ENCODE assay signal across 1 cellular context in the genomic region with DNA sequence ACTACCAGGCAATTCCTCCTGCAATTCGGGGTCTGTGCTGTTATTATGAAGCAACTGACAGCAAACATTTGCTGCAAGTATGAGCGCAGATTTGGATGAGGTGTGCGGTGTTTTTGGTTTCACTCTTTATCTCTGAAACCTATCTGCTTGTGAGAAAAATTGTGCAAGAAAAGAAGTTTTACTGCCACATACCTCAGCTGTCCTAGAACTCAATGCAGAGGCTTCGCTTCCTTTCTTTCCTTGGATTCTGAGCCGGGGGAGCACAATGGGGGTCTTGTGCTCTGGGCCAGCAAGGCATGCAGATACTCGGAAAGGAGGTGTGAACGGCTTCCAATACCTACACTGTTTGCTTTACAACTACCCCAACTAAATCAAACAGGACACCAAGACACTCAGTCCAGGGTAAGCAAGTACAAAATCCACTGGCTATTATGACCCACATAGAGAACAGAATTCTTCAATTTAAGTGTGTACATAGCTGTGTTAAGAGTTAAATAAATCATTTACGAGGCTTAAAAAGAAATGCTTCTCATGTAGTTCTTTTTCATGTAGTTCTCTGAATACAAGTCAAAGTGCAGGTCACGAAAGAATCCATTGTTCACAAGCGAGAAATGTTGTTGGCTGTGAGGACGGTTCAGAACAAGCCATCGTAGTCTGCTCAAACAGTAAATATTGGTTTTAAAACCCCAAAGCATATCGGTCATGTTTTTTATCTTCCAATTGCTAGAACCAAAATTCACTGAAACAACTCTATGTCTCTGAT.
A peak's percentile ranks its signal among the peaks of the same experiment; 100 is the strongest.
TF ChIP-seq lines count a peak whose summit lies in the region.

No MANE protein-coding gene starts in this region.

TF ChIP-seq in HepG2, 621 proteins besides CTCF, POLR2A, EP300 and RAD21 (continued from another document and continues in another):
- TF ChIP-seq ZNF124 (CRISPR knock-in tag; IDR thresholded peaks at IDR 0.05) (peak; percentile 57; the same call in 1 of the 2 replicates), DPF2 (CRISPR knock-in tag; IDR thresholded peaks at IDR 0.05; ENCODE audit: borderline replicate concordance, low read depth) (peak; percentile 72), ZBTB1 (CRISPR knock-in tag; IDR thresholded peaks at IDR 0.05; ENCODE audit: borderline replicate concordance) (no peak), ZNF652 (CRISPR knock-in tag; IDR thresholded peaks at IDR 0.05; ENCODE audit: borderline replicate concordance, low read depth) (peak; percentile 26; the same call in 1 of the 2 replicates), ZNF33B (CRISPR knock-in tag; IDR thresholded peaks at IDR 0.05) (no peak), SPEN (CRISPR knock-in tag; IDR thresholded peaks at IDR 0.05; ENCODE audit: low read depth) (no peak), HDAC1 (CRISPR knock-in tag; IDR thresholded peaks at IDR 0.05) (peak; percentile 64), ZNF703 (CRISPR knock-in tag; IDR thresholded peaks at IDR 0.05; ENCODE audit: borderline replicate concordance) (no peak), ARID2 (CRISPR knock-in tag; IDR thresholded peaks at IDR 0.05; ENCODE audit: borderline replicate concordance) (no peak; the same call in 1 of the 2 replicates), ZBTB7A (CRISPR knock-in tag; IDR thresholded peaks at IDR 0.05) (no peak), NFE2 (CRISPR knock-in tag; IDR thresholded peaks at IDR 0.05) (no peak), ZNF484 (CRISPR knock-in tag; IDR thresholded peaks at IDR 0.05; ENCODE audit: borderline replicate concordance, low read depth) (no peak), GATAD2A (CRISPR knock-in tag; IDR thresholded peaks at IDR 0.05) (peak; percentile 70), TBX3 (IDR thresholded peaks at IDR 0.05; ENCODE audit: borderline replicate concordance) (peak; percentile 95), MED1 (CRISPR knock-in tag; IDR thresholded peaks at IDR 0.05) (peak; percentile 82), ZNF12 (CRISPR knock-in tag; IDR thresholded peaks at IDR 0.05) (peak; percentile 64; the same call in 1 of the 2 replicates), ZNF720 (CRISPR knock-in tag; IDR thresholded peaks at IDR 0.05) (no peak), NR2F2 (IDR thresholded peaks at IDR 0.05; ENCODE audit: borderline replicate concordance, low read depth) (peak; percentile 66), ZNF841 (CRISPR knock-in tag; IDR thresholded peaks at IDR 0.05; ENCODE audit: borderline replicate concordance) (no peak), CCDC6 (CRISPR knock-in tag; IDR thresholded peaks at IDR 0.05) (peak; percentile 84), SAFB2 (CRISPR knock-in tag; IDR thresholded peaks at IDR 0.05; ENCODE audit: borderline replicate concordance, low read depth) (no peak), SOX6 (IDR thresholded peaks at IDR 0.05) (no peak), SOX6 (CRISPR knock-in tag; IDR thresholded peaks at IDR 0.05) (peak; percentile 92), SCMH1 (CRISPR knock-in tag; IDR thresholded peaks at IDR 0.05; ENCODE audit: borderline replicate concordance) (no peak), HOXA3 (CRISPR knock-in tag; IDR thresholded peaks at IDR 0.05) (peak; percentile 75; the same call in 1 of the 2 replicates), ATF7 (IDR thresholded peaks at IDR 0.05) (no peak), ATF7 (CRISPR knock-in tag; IDR thresholded peaks at IDR 0.05) (no peak), ZNF121 (CRISPR knock-in tag; IDR thresholded peaks at IDR 0.05) (peak; percentile 86), NR1H2 (CRISPR knock-in tag; IDR thresholded peaks at IDR 0.05; ENCODE audit: borderline replicate concordance, low read depth) (no peak), RARA (CRISPR knock-in tag; IDR thresholded peaks at IDR 0.05) (no peak; the same call in 1 of the 2 replicates), TBX2 (CRISPR knock-in tag; IDR thresholded peaks at IDR 0.05; ENCODE audit: borderline replicate concordance) (peak; percentile 99), NFRKB (IDR thresholded peaks at IDR 0.05) (peak; percentile 20; the same call in 1 of the 2 replicates), ZMYM4 (CRISPR knock-in tag; IDR thresholded peaks at IDR 0.05) (peak; percentile 44)
- TF ChIP-seq, protein P1, sequence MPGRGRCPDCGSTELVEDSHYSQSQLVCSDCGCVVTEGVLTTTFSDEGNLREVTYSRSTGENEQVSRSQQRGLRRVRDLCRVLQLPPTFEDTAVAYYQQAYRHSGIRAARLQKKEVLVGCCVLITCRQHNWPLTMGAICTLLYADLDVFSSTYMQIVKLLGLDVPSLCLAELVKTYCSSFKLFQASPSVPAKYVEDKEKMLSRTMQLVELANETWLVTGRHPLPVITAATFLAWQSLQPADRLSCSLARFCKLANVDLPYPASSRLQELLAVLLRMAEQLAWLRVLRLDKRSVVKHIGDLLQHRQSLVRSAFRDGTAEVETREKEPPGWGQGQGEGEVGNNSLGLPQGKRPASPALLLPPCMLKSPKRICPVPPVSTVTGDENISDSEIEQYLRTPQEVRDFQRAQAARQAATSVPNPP (CRISPR knock-in tag; IDR thresholded peaks at IDR 0.05), result 0 out of 2 replicates have a peak, but pooled peaks have one; percentile 8
- TF ChIP-seq, protein P2, sequence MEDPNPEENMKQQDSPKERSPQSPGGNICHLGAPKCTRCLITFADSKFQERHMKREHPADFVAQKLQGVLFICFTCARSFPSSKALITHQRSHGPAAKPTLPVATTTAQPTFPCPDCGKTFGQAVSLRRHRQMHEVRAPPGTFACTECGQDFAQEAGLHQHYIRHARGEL (CRISPR knock-in tag; IDR thresholded peaks at IDR 0.05), result no peak
- TF ChIP-seq, protein P3, sequence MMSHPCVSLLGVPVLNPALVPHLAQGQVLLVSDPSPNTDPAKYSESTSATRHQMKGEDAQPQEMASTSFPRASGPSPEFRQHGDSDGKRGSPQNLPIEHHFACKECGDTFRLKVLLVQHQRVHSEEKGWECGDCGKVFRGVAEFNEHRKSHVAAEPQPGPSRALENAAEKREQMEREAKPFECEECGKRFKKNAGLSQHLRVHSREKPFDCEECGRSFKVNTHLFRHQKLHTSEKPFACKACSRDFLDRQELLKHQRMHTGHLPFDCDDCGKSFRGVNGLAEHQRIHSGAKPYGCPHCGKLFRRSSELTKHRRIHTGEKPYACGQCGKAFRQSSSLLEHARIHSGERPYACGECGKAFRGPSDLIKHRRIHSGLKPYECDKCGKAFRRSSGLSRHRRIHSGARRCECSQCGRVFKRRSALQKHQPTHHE (CRISPR knock-in tag; IDR thresholded peaks at IDR 0.05; ENCODE audit: borderline replicate concordance), result no peak
- TF ChIP-seq, protein P4, sequence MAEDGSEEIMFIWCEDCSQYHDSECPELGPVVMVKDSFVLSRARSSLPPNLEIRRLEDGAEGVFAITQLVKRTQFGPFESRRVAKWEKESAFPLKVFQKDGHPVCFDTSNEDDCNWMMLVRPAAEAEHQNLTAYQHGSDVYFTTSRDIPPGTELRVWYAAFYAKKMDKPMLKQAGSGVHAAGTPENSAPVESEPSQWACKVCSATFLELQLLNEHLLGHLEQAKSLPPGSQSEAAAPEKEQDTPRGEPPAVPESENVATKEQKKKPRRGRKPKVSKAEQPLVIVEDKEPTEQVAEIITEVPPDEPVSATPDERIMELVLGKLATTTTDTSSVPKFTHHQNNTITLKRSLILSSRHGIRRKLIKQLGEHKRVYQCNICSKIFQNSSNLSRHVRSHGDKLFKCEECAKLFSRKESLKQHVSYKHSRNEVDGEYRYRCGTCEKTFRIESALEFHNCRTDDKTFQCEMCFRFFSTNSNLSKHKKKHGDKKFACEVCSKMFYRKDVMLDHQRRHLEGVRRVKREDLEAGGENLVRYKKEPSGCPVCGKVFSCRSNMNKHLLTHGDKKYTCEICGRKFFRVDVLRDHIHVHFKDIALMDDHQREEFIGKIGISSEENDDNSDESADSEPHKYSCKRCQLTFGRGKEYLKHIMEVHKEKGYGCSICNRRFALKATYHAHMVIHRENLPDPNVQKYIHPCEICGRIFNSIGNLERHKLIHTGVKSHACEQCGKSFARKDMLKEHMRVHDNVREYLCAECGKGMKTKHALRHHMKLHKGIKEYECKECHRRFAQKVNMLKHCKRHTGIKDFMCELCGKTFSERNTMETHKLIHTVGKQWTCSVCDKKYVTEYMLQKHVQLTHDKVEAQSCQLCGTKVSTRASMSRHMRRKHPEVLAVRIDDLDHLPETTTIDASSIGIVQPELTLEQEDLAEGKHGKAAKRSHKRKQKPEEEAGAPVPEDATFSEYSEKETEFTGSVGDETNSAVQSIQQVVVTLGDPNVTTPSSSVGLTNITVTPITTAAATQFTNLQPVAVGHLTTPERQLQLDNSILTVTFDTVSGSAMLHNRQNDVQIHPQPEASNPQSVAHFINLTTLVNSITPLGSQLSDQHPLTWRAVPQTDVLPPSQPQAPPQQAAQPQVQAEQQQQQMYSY (CRISPR knock-in tag; IDR thresholded peaks at IDR 0.05), result peak; percentile 27; the same call in 1 of the 2 replicates
- TF ChIP-seq, protein P5, sequence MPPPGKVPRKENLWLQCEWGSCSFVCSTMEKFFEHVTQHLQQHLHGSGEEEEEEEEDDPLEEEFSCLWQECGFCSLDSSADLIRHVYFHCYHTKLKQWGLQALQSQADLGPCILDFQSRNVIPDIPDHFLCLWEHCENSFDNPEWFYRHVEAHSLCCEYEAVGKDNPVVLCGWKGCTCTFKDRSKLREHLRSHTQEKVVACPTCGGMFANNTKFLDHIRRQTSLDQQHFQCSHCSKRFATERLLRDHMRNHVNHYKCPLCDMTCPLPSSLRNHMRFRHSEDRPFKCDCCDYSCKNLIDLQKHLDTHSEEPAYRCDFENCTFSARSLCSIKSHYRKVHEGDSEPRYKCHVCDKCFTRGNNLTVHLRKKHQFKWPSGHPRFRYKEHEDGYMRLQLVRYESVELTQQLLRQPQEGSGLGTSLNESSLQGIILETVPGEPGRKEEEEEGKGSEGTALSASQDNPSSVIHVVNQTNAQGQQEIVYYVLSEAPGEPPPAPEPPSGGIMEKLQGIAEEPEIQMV (CRISPR knock-in tag; IDR thresholded peaks at IDR 0.05; ENCODE audit: low read depth), result no peak
- TF ChIP-seq, protein P6, sequence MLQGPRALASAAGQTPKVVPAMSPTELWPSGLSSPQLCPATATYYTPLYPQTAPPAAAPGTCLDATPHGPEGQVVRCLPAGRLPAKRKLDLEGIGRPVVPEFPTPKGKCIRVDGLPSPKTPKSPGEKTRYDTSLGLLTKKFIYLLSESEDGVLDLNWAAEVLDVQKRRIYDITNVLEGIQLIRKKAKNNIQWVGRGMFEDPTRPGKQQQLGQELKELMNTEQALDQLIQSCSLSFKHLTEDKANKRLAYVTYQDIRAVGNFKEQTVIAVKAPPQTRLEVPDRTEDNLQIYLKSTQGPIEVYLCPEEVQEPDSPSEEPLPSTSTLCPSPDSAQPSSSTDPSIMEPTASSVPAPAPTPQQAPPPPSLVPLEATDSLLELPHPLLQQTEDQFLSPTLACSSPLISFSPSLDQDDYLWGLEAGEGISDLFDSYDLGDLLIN (CRISPR knock-in tag; IDR thresholded peaks at IDR 0.05; ENCODE audit: borderline replicate concordance), result 0 out of 2 replicates have a peak, but pooled peaks have one; percentile 32
- TF ChIP-seq, protein P7, sequence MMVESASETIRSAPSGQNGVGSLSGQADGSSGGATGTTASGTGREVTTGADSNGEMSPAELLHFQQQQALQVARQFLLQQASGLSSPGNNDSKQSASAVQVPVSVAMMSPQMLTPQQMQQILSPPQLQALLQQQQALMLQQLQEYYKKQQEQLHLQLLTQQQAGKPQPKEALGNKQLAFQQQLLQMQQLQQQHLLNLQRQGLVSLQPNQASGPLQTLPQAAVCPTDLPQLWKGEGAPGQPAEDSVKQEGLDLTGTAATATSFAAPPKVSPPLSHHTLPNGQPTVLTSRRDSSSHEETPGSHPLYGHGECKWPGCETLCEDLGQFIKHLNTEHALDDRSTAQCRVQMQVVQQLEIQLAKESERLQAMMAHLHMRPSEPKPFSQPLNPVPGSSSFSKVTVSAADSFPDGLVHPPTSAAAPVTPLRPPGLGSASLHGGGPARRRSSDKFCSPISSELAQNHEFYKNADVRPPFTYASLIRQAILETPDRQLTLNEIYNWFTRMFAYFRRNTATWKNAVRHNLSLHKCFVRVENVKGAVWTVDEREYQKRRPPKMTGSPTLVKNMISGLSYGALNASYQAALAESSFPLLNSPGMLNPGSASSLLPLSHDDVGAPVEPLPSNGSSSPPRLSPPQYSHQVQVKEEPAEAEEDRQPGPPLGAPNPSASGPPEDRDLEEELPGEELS (CRISPR knock-in tag; IDR thresholded peaks at IDR 0.05), result peak; percentile 93
- TF ChIP-seq, protein P8, sequence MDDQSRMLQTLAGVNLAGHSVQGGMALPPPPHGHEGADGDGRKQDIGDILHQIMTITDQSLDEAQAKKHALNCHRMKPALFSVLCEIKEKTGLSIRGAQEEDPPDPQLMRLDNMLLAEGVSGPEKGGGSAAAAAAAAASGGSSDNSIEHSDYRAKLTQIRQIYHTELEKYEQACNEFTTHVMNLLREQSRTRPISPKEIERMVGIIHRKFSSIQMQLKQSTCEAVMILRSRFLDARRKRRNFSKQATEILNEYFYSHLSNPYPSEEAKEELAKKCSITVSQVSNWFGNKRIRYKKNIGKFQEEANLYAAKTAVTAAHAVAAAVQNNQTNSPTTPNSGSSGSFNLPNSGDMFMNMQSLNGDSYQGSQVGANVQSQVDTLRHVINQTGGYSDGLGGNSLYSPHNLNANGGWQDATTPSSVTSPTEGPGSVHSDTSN (CRISPR knock-in tag; IDR thresholded peaks at IDR 0.05; ENCODE audit: borderline replicate concordance), result 0 out of 2 replicates have a peak, but pooled peaks have one; percentile 43
- TF ChIP-seq, protein P9, sequence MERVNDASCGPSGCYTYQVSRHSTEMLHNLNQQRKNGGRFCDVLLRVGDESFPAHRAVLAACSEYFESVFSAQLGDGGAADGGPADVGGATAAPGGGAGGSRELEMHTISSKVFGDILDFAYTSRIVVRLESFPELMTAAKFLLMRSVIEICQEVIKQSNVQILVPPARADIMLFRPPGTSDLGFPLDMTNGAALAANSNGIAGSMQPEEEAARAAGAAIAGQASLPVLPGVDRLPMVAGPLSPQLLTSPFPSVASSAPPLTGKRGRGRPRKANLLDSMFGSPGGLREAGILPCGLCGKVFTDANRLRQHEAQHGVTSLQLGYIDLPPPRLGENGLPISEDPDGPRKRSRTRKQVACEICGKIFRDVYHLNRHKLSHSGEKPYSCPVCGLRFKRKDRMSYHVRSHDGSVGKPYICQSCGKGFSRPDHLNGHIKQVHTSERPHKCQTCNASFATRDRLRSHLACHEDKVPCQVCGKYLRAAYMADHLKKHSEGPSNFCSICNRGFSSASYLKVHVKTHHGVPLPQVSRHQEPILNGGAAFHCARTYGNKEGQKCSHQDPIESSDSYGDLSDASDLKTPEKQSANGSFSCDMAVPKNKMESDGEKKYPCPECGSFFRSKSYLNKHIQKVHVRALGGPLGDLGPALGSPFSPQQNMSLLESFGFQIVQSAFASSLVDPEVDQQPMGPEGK (CRISPR knock-in tag; IDR thresholded peaks at IDR 0.05), result peak; percentile 61
- TF ChIP-seq, protein P10, sequence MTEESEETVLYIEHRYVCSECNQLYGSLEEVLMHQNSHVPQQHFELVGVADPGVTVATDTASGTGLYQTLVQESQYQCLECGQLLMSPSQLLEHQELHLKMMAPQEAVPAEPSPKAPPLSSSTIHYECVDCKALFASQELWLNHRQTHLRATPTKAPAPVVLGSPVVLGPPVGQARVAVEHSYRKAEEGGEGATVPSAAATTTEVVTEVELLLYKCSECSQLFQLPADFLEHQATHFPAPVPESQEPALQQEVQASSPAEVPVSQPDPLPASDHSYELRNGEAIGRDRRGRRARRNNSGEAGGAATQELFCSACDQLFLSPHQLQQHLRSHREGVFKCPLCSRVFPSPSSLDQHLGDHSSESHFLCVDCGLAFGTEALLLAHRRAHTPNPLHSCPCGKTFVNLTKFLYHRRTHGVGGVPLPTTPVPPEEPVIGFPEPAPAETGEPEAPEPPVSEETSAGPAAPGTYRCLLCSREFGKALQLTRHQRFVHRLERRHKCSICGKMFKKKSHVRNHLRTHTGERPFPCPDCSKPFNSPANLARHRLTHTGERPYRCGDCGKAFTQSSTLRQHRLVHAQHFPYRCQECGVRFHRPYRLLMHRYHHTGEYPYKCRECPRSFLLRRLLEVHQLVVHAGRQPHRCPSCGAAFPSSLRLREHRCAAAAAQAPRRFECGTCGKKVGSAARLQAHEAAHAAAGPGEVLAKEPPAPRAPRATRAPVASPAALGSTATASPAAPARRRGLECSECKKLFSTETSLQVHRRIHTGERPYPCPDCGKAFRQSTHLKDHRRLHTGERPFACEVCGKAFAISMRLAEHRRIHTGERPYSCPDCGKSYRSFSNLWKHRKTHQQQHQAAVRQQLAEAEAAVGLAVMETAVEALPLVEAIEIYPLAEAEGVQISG (CRISPR knock-in tag; IDR thresholded peaks at IDR 0.05), result peak; percentile 49; the same call in 1 of the 2 replicates
